ENCODE assay signal across 1 cellular context in the genomic region with DNA sequence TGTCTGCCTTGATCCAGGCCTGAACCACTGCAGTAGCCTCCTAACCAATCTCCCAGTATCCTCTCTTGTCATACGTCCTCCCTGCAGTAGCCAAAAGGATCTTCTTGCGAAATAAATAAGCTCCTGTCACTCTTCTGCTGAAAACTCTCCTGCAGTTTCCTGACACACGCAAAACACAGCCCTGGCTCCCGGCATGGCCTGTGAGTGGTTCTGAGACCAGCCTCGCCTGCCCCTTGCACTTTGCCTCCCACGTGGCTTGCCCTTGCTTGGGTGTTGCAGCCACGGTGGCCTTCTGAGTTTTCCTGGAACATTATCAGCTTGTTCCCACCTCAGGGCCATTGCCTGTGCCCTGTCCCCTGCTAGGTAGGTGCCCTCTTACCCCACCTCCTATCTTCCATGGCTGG.
TF ChIP-seq lines count a peak whose summit lies in the region.

No MANE protein-coding gene starts in this region.

TF ChIP-seq in HepG2, 621 proteins besides CTCF, POLR2A, EP300 and RAD21 (continued from another document and continues in another):
- TF ChIP-seq, protein P1, sequence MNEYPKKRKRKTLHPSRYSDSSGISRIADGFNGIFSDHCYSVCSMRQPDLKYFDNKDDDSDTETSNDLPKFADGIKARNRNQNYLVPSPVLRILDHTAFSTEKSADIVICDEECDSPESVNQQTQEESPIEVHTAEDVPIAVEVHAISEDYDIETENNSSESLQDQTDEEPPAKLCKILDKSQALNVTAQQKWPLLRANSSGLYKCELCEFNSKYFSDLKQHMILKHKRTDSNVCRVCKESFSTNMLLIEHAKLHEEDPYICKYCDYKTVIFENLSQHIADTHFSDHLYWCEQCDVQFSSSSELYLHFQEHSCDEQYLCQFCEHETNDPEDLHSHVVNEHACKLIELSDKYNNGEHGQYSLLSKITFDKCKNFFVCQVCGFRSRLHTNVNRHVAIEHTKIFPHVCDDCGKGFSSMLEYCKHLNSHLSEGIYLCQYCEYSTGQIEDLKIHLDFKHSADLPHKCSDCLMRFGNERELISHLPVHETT (CRISPR knock-in tag; conservative IDR thresholded peaks at IDR 0.05) = no peak
- TF ChIP-seq FOSL1 (CRISPR knock-in tag; IDR thresholded peaks at IDR 0.05; ENCODE audit: borderline replicate concordance) (no peak), KLF11 (CRISPR knock-in tag; IDR thresholded peaks at IDR 0.05) (no peak), ZFP82 (CRISPR knock-in tag; IDR thresholded peaks at IDR 0.05; ENCODE audit: borderline replicate concordance) (no peak), SOX6 (IDR thresholded peaks at IDR 0.05) (no peak), SOX6 (CRISPR knock-in tag; IDR thresholded peaks at IDR 0.05) (peak; percentile 66), ZNF737 (CRISPR knock-in tag; IDR thresholded peaks at IDR 0.05; ENCODE audit: borderline replicate concordance) (no peak), MYC (CRISPR knock-in tag; IDR thresholded peaks at IDR 0.05; ENCODE audit: borderline replicate concordance) (peak; percentile 98), ZNF512B (CRISPR knock-in tag; IDR thresholded peaks at IDR 0.05; ENCODE audit: borderline replicate concordance) (no peak), ZNF850 (CRISPR knock-in tag; conservative IDR thresholded peaks at IDR 0.05) (no peak), ZNF317 (CRISPR knock-in tag; IDR thresholded peaks at IDR 0.05) (peak; percentile 84; the same call in 1 of the 2 replicates), TFDP1 (CRISPR knock-in tag; IDR thresholded peaks at IDR 0.05; ENCODE audit: borderline replicate concordance) (peak; percentile 92; the same call in 1 of the 2 replicates), DPF2 (CRISPR knock-in tag; IDR thresholded peaks at IDR 0.05; ENCODE audit: borderline replicate concordance, low read depth) (no peak), ZNF558 (CRISPR knock-in tag; IDR thresholded peaks at IDR 0.05; ENCODE audit: borderline replicate concordance) (no peak), MAFG (CRISPR knock-in tag; IDR thresholded peaks at IDR 0.05) (no peak), DMAP1 (CRISPR knock-in tag; IDR thresholded peaks at IDR 0.05) (peak; percentile 95), CHD2 (IDR thresholded peaks at IDR 0.05; ENCODE audit: low read depth, low read length) (no peak), ZXDC (CRISPR knock-in tag; IDR thresholded peaks at IDR 0.05) (no peak), POLR2AphosphoS5 (IDR thresholded peaks at IDR 0.05; ENCODE audit: low read depth, low read length) (no peak), ZSCAN20 (CRISPR knock-in tag; IDR thresholded peaks at IDR 0.05; ENCODE audit: borderline replicate concordance) (no peak), CREBL2 (CRISPR knock-in tag; IDR thresholded peaks at IDR 0.05; ENCODE audit: borderline replicate concordance) (no peak), TAF15 (IDR thresholded peaks at IDR 0.05; ENCODE audit: low read depth, low read length, poor library complexity, severe bottlenecking) (no peak), BHLHE40 (IDR thresholded peaks at IDR 0.05; ENCODE audit: low read length) (no peak), ZNF761 (CRISPR knock-in tag; conservative IDR thresholded peaks at IDR 0.05) (no peak), SYNCRIP (IDR thresholded peaks at IDR 0.05; ENCODE audit: insufficient read depth, low read depth, low read length) (no peak), ZNF18 (CRISPR knock-in tag; IDR thresholded peaks at IDR 0.05; ENCODE audit: insufficient replicate concordance) (peak; percentile 60), ZMYM4 (CRISPR knock-in tag; IDR thresholded peaks at IDR 0.05) (peak; percentile 54; the same call in 1 of the 2 replicates), ARHGAP35 (CRISPR knock-in tag; IDR thresholded peaks at IDR 0.05; ENCODE audit: borderline replicate concordance) (peak; percentile 51; the same call in 1 of the 2 replicates), ETV6 (CRISPR knock-in tag; conservative IDR thresholded peaks at IDR 0.05) (no peak), SNAPC5 (CRISPR knock-in tag; IDR thresholded peaks at IDR 0.05; ENCODE audit: borderline replicate concordance) (no peak), ZFP36L1 (CRISPR knock-in tag; IDR thresholded peaks at IDR 0.05) (0 out of 2 replicates have a peak, but pooled peaks have one; percentile 72), ZNF720 (CRISPR knock-in tag; IDR thresholded peaks at IDR 0.05) (no peak), MYNN (CRISPR knock-in tag; IDR thresholded peaks at IDR 0.05; ENCODE audit: low read depth) (no peak), ZNF878 (CRISPR knock-in tag; IDR thresholded peaks at IDR 0.05) (no peak; the same call in 1 of the 2 replicates), ZNF780A (CRISPR knock-in tag; IDR thresholded peaks at IDR 0.05) (no peak), CEBPZ (IDR thresholded peaks at IDR 0.05; ENCODE audit: low read length) (no peak), ZNF20 (CRISPR knock-in tag; IDR thresholded peaks at IDR 0.05) (no peak), SNRNP70 (IDR thresholded peaks at IDR 0.05; ENCODE audit: low read depth, low read length) (no peak), ZNF530 (CRISPR knock-in tag; IDR thresholded peaks at IDR 0.05; ENCODE audit: low read depth) (no peak), ISX (CRISPR knock-in tag; conservative IDR thresholded peaks at IDR 0.05) (no peak), EHMT2 (IDR thresholded peaks at IDR 0.05; ENCODE audit: borderline replicate concordance, low read depth, low read length) (no peak)
- TF ChIP-seq, protein P2, sequence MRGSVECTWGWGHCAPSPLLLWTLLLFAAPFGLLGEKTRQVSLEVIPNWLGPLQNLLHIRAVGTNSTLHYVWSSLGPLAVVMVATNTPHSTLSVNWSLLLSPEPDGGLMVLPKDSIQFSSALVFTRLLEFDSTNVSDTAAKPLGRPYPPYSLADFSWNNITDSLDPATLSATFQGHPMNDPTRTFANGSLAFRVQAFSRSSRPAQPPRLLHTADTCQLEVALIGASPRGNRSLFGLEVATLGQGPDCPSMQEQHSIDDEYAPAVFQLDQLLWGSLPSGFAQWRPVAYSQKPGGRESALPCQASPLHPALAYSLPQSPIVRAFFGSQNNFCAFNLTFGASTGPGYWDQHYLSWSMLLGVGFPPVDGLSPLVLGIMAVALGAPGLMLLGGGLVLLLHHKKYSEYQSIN (CRISPR knock-in tag; IDR thresholded peaks at IDR 0.05; ENCODE audit: borderline replicate concordance) = no peak
- TF ChIP-seq, protein P3, sequence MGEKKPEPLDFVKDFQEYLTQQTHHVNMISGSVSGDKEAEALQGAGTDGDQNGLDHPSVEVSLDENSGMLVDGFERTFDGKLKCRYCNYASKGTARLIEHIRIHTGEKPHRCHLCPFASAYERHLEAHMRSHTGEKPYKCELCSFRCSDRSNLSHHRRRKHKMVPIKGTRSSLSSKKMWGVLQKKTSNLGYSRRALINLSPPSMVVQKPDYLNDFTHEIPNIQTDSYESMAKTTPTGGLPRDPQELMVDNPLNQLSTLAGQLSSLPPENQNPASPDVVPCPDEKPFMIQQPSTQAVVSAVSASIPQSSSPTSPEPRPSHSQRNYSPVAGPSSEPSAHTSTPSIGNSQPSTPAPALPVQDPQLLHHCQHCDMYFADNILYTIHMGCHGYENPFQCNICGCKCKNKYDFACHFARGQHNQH (CRISPR knock-in tag; IDR thresholded peaks at IDR 0.05) = peak; percentile 85; the same call in 1 of the 2 replicates
- TF ChIP-seq, protein P4, sequence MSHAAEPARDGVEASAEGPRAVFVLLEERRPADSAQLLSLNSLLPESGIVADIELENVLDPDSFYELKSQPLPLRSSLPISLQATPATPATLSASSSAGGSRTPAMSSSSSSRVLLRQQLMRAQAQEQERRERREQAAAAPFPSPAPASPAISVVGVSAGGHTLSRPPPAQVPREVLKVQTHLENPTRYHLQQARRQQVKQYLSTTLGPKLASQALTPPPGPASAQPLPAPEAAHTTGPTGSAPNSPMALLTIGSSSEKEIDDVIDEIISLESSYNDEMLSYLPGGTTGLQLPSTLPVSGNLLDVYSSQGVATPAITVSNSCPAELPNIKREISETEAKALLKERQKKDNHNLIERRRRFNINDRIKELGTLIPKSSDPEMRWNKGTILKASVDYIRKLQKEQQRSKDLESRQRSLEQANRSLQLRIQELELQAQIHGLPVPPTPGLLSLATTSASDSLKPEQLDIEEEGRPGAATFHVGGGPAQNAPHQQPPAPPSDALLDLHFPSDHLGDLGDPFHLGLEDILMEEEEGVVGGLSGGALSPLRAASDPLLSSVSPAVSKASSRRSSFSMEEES (CRISPR knock-in tag; IDR thresholded peaks at IDR 0.05) = peak; percentile 84
